Comparison of ENCODE assay signal across 12 cellular contexts in genomic region chr2:187429989-187430388, GRCh38. TPM values are rescaled to one million over a fixed set of nuclear protein-coding genes. Genes with fewer than 3 reads are reported as not detected.
DNase-seq lines count a peak whose midpoint lies in the region; ATAC-seq and TF ChIP-seq lines count a peak whose summit lies in the region.
"Had no signal": no experiment of that assay in that cellular context is flagged by ENCODE, and none has a peak within 500 bp of the region (broad histone marks: within the 10 kb centered on the region; RNA-seq: fewer than 3 reads in every experiment).

No MANE protein-coding gene starts in this region.

- no peak for TF ChIP-seq EP300 in SK-N-SH (IDR thresholded peaks at IDR 0.05; ENCODE audit: borderline replicate concordance in 1 of 2, low read depth in 1 of 2, low read length in 1 of 2)

- H2AFZ ChIP-seq in SK-N-SH (ENCODE audit: low read depth) (peak overlapping the region; percentile 72; the same call in 1 of the 2 replicates), fibroblast of lung (ENCODE audit: low read length) (no peak overlapping the region)

- peaks cover 16% of the 10 kb centered on the region for H3F3A ChIP-seq in SK-N-SH (replicated peaks; ENCODE audit: insufficient read depth)

- H3K9ac ChIP-seq in SK-N-SH, result no peak overlapping the region
- H3K9ac ChIP-seq in fibroblast of lung (ENCODE audit: insufficient read depth, low read length), result no peak overlapping the region

- H3K9me2 ChIP-seq in SK-N-SH, result no peaks in the 10 kb centered on the region

- no peaks in the 10 kb centered on the region for H4K20me1 ChIP-seq in SK-N-SH (ENCODE audit: insufficient read depth)
- no peaks in the 10 kb centered on the region for H4K20me1 ChIP-seq in fibroblast of lung (ENCODE audit: control insufficient read depth, extremely low read depth, insufficient read depth, low read length)

- no peak for ATAC-seq in GM21619 (IDR thresholded peaks at IDR 0.05; ENCODE audit: unreplicated experiment)

- H3K27me3 ChIP-seq in SK-N-SH (ENCODE audit: insufficient read depth) (no peaks in the 10 kb centered on the region), fibroblast of lung (ENCODE audit: control insufficient read depth, insufficient read depth, low read length) (no peaks in the 10 kb centered on the region), MG63 (no peaks in the 10 kb centered on the region)
- H3K27me3 ChIP-seq: Peyer's patch had no signal

- H3K4me1 ChIP-seq in SK-N-SH (ENCODE audit: control insufficient read depth in 1 of 2, insufficient read depth in 2 of 2, low read depth in 1 of 2, low read length in 1 of 2) (peaks cover 0 to 26% of the 10 kb centered on the region in 2 experiments; a peak in 3 of 4 replicates), fibroblast of lung (ENCODE audit: control insufficient read depth, extremely low read depth, insufficient read depth, low read length) (peaks cover 2% of the 10 kb centered on the region)
- H3K4me1 ChIP-seq: Peyer's patch had no signal

- CTCF ChIA-PET in SK-N-SH (lab: Yijun Ruan, JAX), result no interaction called here

- H3K27ac ChIP-seq in SK-N-SH (ENCODE audit: low read depth in 2 of 2, low read length in 1 of 2) (peak overlapping the region in 1 of 2 experiments; percentile 68; a peak in 2 of 4 replicates), fibroblast of lung (ENCODE audit: insufficient read depth, low read length) (no peak overlapping the region)
- H3K27ac ChIP-seq: Peyer's patch, VCaP had no signal

- DNase-seq in GM04503 (ENCODE audit: low read depth) (peak; percentile 73), SK-N-SH (no peak), fibroblast of lung (ENCODE audit: low read depth in 2 of 2) (peak; percentile 50 to 88), pulmonary artery endothelial cell (ENCODE audit: low read depth, low spot score) (peak; percentile 90), MG63 (no peak)
- DNase-seq in activated CD4-positive, CD25-positive, alpha-beta regulatory T cell (lab: John Stamatoyannopoulos, UW), result no peak
- no peak for DNase-seq in activated naive CD4-positive, alpha-beta T cell treated with anti-CD3 and anti-CD28 coated beads, Interleukin-2, amount 50 U/mL, for 16 hours
- DNase-seq: activated T-cell treated with anti-CD3 and anti-CD28 coated beads for 4 hours, NCI-H446 treated with DMSO at 0.1 percent for 48 hours, Peyer's patch had no signal

- H3K4me2 ChIP-seq in SK-N-SH, result peak overlapping the region; percentile 7
- H3K4me2 ChIP-seq in fibroblast of lung (ENCODE audit: extremely low read depth, insufficient read depth, low read length), result no peak overlapping the region

- H3K36me3 ChIP-seq in SK-N-SH (replicated peaks in 1 of 2; ENCODE audit: control insufficient read depth in 1 of 2, insufficient read depth in 2 of 2, low read length in 1 of 2) (no peaks in the 10 kb centered on the region), fibroblast of lung (ENCODE audit: control insufficient read depth, insufficient read depth, low read length) (no peaks in the 10 kb centered on the region), MG63 (no peaks in the 10 kb centered on the region)
- H3K36me3 ChIP-seq: Peyer's patch had no signal

- TF ChIP-seq CTCF in SK-N-SH (IDR thresholded peaks at IDR 0.05), result no peak
- TF ChIP-seq CTCF in fibroblast of lung (conservative IDR thresholded peaks at IDR 0.05 in 1 of 2, IDR thresholded peaks at IDR 0.05 in 1 of 2; ENCODE audit: low read depth in 1 of 2, low read length in 2 of 2), result no peak

- H3K79me2 ChIP-seq in SK-N-SH (ENCODE audit: insufficient read depth), result no peaks in the 10 kb centered on the region
- H3K79me2 ChIP-seq in fibroblast of lung (ENCODE audit: control insufficient read depth, insufficient read depth, low read length), result no peaks in the 10 kb centered on the region

- H3K9me3 ChIP-seq in SK-N-SH (no peaks in the 10 kb centered on the region), fibroblast of lung (ENCODE audit: control insufficient read depth, insufficient read depth, low read depth, low read length) (no peaks in the 10 kb centered on the region), MG63 (no peaks in the 10 kb centered on the region)
- H3K9me3 ChIP-seq: Peyer's patch had no signal

- POLR2A ChIA-PET in SK-N-SH (lab: Yijun Ruan, JAX), result no interaction called here

- H3K4me3 ChIP-seq in SK-N-SH (ENCODE audit: low read depth in 2 of 2, low read length in 1 of 2), result no peak overlapping the region
- no peak overlapping the region for H3K4me3 ChIP-seq in fibroblast of lung (replicated peaks in 1 of 4; ENCODE audit: control extremely low read depth in 1 of 4, insufficient read depth in 1 of 4, low read depth in 3 of 4, low read length in 4 of 4)
- H3K4me3 ChIP-seq in MG63, result no peak overlapping the region
- H3K4me3 ChIP-seq: Peyer's patch had no signal

- no peak for TF ChIP-seq RAD21 in SK-N-SH (IDR thresholded peaks at IDR 0.05; ENCODE audit: low read length)

TF ChIP-seq in SK-N-SH, 30 proteins besides CTCF, POLR2A, EP300 and RAD21:
- TF ChIP-seq JUND (IDR thresholded peaks at IDR 0.05) (peak; percentile 49), TCF12 (IDR thresholded peaks at IDR 0.05) (peak; percentile 44; the same call in 1 of the 2 replicates), RFX5 (IDR thresholded peaks at IDR 0.05; ENCODE audit: low read length) (no peak), FOSL2 (IDR thresholded peaks at IDR 0.05; ENCODE audit: borderline replicate concordance, low read depth) (peak; percentile 60; the same call in 1 of the 2 replicates), PBX3 (IDR thresholded peaks at IDR 0.05) (peak; percentile 65), MEF2A (IDR thresholded peaks at IDR 0.05; ENCODE audit: borderline replicate concordance, low read depth) (peak; percentile 49; the same call in 1 of the 2 replicates)

RNA-seq across cellular contexts. Expression of gene CALCRL, which starts 18.1 kb away (rescaled TPM):
- 0.44 and 0.97 TPM in 2 replicates for polyA plus RNA-seq in SK-N-SH (2012; rRNA removed)
- 0.71 and 0.85 TPM in 2 replicates for polyA plus RNA-seq in SK-N-SH (2012; cell fraction: cytosol; rRNA removed)
- 0.28 and 0.62 TPM in 2 replicates for polyA plus RNA-seq in SK-N-SH (2012; cell fraction: nucleus; rRNA removed)
- 2.6 and 2.8 TPM in 2 replicates for total RNA-seq in fibroblast of lung
- polyA plus RNA-seq in fibroblast of lung, result 1.1 and 2.8 TPM in 2 replicates
- 0.69 and 1.2 TPM in 2 replicates for polyA plus RNA-seq in fibroblast of lung (2012)
- polyA minus RNA-seq in fibroblast of lung (ENCODE audit: low replicate concordance), result 3.7 TPM in 1 of 2 replicates, not detected in the other
- total RNA-seq in pulmonary artery endothelial cell, result 378 and 472 TPM in 2 replicates
- total RNA-seq in MG63 (2014; rRNA removed; shearing (Covaris generic); ENCODE audit: low replicate concordance), result 0.03 TPM in 1 of 2 replicates, not detected in the other

Comparison
In these comparisons a context has a peak if more than half of its experiments do, and no peak if none do; other contexts are left out.
1. DNase-seq: peak in GM04503 (single experiment), fibroblast of lung (2 of 2) and pulmonary artery endothelial cell (single experiment); none in SK-N-SH (single experiment), activated CD4-positive, CD25-positive, alpha-beta regulatory T cell (0 of 4), MG63 (single experiment) and activated naive CD4-positive, alpha-beta T cell treated with anti-CD3 and anti-CD28 coated beads, Interleukin-2, amount 50 U/mL, for 16 hours (single experiment).
2. RNA of gene CALCRL, which starts 18.1 kb away (total RNA-seq): 378 to 472 TPM in pulmonary artery endothelial cell; 2.6 to 2.8 TPM in fibroblast of lung and 0.03 TPM in MG63; every median in the first group is over 10 times any median in the second.